In the genomic region with DNA sequence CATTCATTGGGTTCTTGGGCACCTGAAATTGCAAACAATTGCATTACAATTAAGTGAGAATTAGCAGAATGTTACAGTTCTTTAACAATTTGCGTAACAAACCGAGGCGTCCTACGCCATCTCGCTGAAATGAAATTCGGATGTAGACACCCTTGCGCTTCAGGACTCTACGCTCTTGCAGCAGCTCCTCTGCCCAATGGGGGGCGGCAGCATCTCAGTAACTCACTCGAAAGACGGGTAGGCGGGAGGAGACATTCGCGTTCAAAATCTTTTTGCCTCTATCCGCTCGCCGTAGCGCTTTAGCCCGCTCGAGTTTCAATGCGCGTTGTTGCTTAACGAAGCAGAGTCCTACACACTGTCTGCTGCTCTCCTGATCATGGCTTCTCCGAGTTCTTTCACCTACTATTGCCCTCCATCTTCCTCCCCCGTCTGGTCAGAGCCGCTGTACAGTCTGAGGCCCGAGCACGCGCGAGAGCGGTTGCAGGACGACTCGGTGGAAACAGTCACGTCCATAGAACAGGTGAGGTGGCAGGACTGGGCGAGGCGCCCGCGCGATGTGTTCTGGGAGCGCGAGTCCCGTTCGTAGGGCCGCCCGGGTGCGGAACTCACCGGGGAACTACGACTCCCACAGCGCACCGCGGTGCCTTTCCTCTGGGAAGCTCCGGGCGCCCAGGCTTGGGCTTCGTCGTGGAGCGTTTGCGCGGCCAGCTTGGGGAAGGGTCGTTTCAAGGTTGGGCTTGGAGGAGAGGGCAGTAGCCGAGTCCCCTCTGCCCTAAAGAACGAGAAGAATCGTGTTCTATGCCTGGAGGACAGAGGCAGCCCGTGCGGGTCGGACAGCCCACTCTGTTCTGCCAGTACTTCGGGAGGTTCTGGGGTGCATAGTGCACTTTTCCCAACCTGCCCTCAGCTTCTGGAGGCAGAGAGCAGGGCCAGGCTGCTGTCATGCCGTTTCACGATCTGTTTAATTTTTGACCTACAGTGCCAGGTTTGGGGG, we compare ENCODE assay signal across 1 cellular context.
TF ChIP-seq lines count a peak whose summit lies in the region.

A gene with protein sequence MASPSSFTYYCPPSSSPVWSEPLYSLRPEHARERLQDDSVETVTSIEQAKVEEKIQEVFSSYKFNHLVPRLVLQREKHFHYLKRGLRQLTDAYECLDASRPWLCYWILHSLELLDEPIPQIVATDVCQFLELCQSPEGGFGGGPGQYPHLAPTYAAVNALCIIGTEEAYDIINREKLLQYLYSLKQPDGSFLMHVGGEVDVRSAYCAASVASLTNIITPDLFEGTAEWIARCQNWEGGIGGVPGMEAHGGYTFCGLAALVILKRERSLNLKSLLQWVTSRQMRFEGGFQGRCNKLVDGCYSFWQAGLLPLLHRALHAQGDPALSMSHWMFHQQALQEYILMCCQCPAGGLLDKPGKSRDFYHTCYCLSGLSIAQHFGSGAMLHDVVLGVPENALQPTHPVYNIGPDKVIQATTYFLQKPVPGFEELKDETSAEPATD (plus strand): TSS at position 318 of the 994 bp plus-strand sequence. CDS start 59 bp downstream, at position 377.

TF ChIP-seq in HepG2, 621 proteins besides CTCF, POLR2A, EP300 and RAD21 (continued from another document and continues in another):
- TF ChIP-seq, protein P1, sequence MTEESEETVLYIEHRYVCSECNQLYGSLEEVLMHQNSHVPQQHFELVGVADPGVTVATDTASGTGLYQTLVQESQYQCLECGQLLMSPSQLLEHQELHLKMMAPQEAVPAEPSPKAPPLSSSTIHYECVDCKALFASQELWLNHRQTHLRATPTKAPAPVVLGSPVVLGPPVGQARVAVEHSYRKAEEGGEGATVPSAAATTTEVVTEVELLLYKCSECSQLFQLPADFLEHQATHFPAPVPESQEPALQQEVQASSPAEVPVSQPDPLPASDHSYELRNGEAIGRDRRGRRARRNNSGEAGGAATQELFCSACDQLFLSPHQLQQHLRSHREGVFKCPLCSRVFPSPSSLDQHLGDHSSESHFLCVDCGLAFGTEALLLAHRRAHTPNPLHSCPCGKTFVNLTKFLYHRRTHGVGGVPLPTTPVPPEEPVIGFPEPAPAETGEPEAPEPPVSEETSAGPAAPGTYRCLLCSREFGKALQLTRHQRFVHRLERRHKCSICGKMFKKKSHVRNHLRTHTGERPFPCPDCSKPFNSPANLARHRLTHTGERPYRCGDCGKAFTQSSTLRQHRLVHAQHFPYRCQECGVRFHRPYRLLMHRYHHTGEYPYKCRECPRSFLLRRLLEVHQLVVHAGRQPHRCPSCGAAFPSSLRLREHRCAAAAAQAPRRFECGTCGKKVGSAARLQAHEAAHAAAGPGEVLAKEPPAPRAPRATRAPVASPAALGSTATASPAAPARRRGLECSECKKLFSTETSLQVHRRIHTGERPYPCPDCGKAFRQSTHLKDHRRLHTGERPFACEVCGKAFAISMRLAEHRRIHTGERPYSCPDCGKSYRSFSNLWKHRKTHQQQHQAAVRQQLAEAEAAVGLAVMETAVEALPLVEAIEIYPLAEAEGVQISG (CRISPR knock-in tag; IDR thresholded peaks at IDR 0.05), result peak; percentile 87
- peak; percentile 95 for TF ChIP-seq SMYD3 (CRISPR knock-in tag; IDR thresholded peaks at IDR 0.05)
- TF ChIP-seq BRCA1 (CRISPR knock-in tag; IDR thresholded peaks at IDR 0.05), result no peak
- TF ChIP-seq KLF13 (CRISPR knock-in tag; IDR thresholded peaks at IDR 0.05), result 0 out of 2 replicates have a peak, but pooled peaks have one; percentile 53
- TF ChIP-seq REL (CRISPR knock-in tag; conservative IDR thresholded peaks at IDR 0.05), result peak; percentile 94
- TF ChIP-seq, protein P2, sequence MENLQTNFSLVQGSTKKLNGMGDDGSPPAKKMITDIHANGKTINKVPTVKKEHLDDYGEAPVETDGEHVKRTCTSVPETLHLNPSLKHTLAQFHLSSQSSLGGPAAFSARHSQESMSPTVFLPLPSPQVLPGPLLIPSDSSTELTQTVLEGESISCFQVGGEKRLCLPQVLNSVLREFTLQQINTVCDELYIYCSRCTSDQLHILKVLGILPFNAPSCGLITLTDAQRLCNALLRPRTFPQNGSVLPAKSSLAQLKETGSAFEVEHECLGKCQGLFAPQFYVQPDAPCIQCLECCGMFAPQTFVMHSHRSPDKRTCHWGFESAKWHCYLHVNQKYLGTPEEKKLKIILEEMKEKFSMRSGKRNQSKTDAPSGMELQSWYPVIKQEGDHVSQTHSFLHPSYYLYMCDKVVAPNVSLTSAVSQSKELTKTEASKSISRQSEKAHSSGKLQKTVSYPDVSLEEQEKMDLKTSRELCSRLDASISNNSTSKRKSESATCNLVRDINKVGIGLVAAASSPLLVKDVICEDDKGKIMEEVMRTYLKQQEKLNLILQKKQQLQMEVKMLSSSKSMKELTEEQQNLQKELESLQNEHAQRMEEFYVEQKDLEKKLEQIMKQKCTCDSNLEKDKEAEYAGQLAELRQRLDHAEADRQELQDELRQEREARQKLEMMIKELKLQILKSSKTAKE (CRISPR knock-in tag; IDR thresholded peaks at IDR 0.05; ENCODE audit: borderline replicate concordance), result peak; percentile 71
- TF ChIP-seq NCOA1 (CRISPR knock-in tag; IDR thresholded peaks at IDR 0.05), result peak; percentile 72; the same call in 1 of the 2 replicates
- TF ChIP-seq ZFP90 (CRISPR knock-in tag; IDR thresholded peaks at IDR 0.05; ENCODE audit: borderline replicate concordance), result peak; percentile 52; the same call in 1 of the 2 replicates
- TF ChIP-seq, protein P3, sequence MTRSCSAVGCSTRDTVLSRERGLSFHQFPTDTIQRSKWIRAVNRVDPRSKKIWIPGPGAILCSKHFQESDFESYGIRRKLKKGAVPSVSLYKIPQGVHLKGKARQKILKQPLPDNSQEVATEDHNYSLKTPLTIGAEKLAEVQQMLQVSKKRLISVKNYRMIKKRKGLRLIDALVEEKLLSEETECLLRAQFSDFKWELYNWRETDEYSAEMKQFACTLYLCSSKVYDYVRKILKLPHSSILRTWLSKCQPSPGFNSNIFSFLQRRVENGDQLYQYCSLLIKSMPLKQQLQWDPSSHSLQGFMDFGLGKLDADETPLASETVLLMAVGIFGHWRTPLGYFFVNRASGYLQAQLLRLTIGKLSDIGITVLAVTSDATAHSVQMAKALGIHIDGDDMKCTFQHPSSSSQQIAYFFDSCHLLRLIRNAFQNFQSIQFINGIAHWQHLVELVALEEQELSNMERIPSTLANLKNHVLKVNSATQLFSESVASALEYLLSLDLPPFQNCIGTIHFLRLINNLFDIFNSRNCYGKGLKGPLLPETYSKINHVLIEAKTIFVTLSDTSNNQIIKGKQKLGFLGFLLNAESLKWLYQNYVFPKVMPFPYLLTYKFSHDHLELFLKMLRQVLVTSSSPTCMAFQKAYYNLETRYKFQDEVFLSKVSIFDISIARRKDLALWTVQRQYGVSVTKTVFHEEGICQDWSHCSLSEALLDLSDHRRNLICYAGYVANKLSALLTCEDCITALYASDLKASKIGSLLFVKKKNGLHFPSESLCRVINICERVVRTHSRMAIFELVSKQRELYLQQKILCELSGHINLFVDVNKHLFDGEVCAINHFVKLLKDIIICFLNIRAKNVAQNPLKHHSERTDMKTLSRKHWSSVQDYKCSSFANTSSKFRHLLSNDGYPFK (CRISPR knock-in tag; IDR thresholded peaks at IDR 0.05; ENCODE audit: borderline replicate concordance), result peak; percentile 90; the same call in 1 of the 2 replicates
- TF ChIP-seq, protein P4, sequence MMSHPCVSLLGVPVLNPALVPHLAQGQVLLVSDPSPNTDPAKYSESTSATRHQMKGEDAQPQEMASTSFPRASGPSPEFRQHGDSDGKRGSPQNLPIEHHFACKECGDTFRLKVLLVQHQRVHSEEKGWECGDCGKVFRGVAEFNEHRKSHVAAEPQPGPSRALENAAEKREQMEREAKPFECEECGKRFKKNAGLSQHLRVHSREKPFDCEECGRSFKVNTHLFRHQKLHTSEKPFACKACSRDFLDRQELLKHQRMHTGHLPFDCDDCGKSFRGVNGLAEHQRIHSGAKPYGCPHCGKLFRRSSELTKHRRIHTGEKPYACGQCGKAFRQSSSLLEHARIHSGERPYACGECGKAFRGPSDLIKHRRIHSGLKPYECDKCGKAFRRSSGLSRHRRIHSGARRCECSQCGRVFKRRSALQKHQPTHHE (CRISPR knock-in tag; IDR thresholded peaks at IDR 0.05; ENCODE audit: borderline replicate concordance), result peak; percentile 46; the same call in 1 of the 2 replicates
- peak; percentile 88 for TF ChIP-seq NRL (CRISPR knock-in tag; IDR thresholded peaks at IDR 0.05; ENCODE audit: borderline replicate concordance)
- peak; percentile 36; the same call in 1 of the 2 replicates for TF ChIP-seq EHMT2 (IDR thresholded peaks at IDR 0.05; ENCODE audit: borderline replicate concordance, low read depth, low read length)
- peak; percentile 42; the same call in 1 of the 2 replicates for TF ChIP-seq ZNF800 (CRISPR knock-in tag; IDR thresholded peaks at IDR 0.05)
- peak; percentile 70; the same call in 1 of the 2 replicates for TF ChIP-seq TBX3 (IDR thresholded peaks at IDR 0.05; ENCODE audit: borderline replicate concordance)
- no peak for TF ChIP-seq SOX6 (IDR thresholded peaks at IDR 0.05)
- TF ChIP-seq SOX6 (CRISPR knock-in tag; IDR thresholded peaks at IDR 0.05), result peak; percentile 81
- no peak for TF ChIP-seq CBX2 (IDR thresholded peaks at IDR 0.05; ENCODE audit: low read depth, low read length)
- TF ChIP-seq CBX2 (CRISPR knock-in tag; IDR thresholded peaks at IDR 0.05; ENCODE audit: low read depth), result no peak
- peak; percentile 74; the same call in 1 of the 2 replicates for TF ChIP-seq HOXA3 (CRISPR knock-in tag; IDR thresholded peaks at IDR 0.05)
- TF ChIP-seq ATF7 (IDR thresholded peaks at IDR 0.05), result no peak
- TF ChIP-seq ATF7 (CRISPR knock-in tag; IDR thresholded peaks at IDR 0.05), result no peak
- no peak for TF ChIP-seq ZNF30 (CRISPR knock-in tag; IDR thresholded peaks at IDR 0.05)
- no peak; the same call in 1 of the 2 replicates for TF ChIP-seq FOXP4 (CRISPR knock-in tag; IDR thresholded peaks at IDR 0.05)
- TF ChIP-seq ZBTB3 (CRISPR knock-in tag; IDR thresholded peaks at IDR 0.05; ENCODE audit: borderline replicate concordance, low read depth), result no peak
- TF ChIP-seq, protein P5, sequence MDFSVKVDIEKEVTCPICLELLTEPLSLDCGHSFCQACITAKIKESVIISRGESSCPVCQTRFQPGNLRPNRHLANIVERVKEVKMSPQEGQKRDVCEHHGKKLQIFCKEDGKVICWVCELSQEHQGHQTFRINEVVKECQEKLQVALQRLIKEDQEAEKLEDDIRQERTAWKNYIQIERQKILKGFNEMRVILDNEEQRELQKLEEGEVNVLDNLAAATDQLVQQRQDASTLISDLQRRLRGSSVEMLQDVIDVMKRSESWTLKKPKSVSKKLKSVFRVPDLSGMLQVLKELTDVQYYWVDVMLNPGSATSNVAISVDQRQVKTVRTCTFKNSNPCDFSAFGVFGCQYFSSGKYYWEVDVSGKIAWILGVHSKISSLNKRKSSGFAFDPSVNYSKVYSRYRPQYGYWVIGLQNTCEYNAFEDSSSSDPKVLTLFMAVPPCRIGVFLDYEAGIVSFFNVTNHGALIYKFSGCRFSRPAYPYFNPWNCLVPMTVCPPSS (IDR thresholded peaks at IDR 0.05), result no peak
- no peak for TF ChIP-seq ARNT (IDR thresholded peaks at IDR 0.05)
